In genomic region chr12:101763246-101763931, GRCh38 we compare ENCODE assay signal across 15 cellular contexts. TPM values are rescaled to one million over a fixed set of nuclear protein-coding genes. Genes with fewer than 3 reads are reported as not detected.
DNase-seq lines count a peak whose midpoint lies in the region; ATAC-seq and TF ChIP-seq lines count a peak whose summit lies in the region.
"Had no signal": no experiment of that assay in that cellular context is flagged by ENCODE, and none has a peak within 500 bp of the region (broad histone marks: within the 10 kb centered on the region; RNA-seq: fewer than 3 reads in every experiment).

No MANE protein-coding gene starts in this region.

- TF ChIP-seq CTCF in NB4 (IDR thresholded peaks at IDR 0.05; ENCODE audit: low read depth, low read length), result no peak
- TF ChIP-seq CTCF in WERI-Rb-1 (IDR thresholded peaks at IDR 0.05; ENCODE audit: low read depth, low read length), result no peak

- no peak overlapping the region for H3K27ac ChIP-seq in WERI-Rb-1

- TF ChIP-seq POLR2A in NB4 (IDR thresholded peaks at IDR 0.05; ENCODE audit: extremely low read depth, insufficient read length), result no peak

- DNase-seq in Ammon's horn (ENCODE audit: low spot score) (peak; percentile 45), NB4 (ENCODE audit: low read depth) (peak; percentile 39), naive B cell (no peak), WERI-Rb-1 (no peak), DMS153 treated with DMSO at 0.1 percent for 48 hours (lab: John Stamatoyannopoulos, UW; ENCODE audit: unreplicated experiment) (no peak)
- DNase-seq in stimulated activated CD4-positive, alpha-beta T cell treated with anti-CD3 and anti-CD28 coated beads, Interleukin-1b, Interleukin-23, amount 100 ng/mL, for 48 hours, result no peak
- no peak for DNase-seq in activated effector memory CD4-positive, alpha-beta T cell treated with Interleukin-2 at 50 U/mL for 16 hours
- DNase-seq: activated CD4-positive, alpha-beta T cell treated with anti-CD3 and anti-CD28 coated beads, Interleukin-2, amount 50 U/mL, for 1 hour; DMS53; NCI-H2227 treated with DMSO at 0.1 percent for 48 hours; OCI-M1 had no signal

- H3K4me1 Mint-ChIP-seq in naive B cell, result peaks cover 0 to 19% (median 9%) of the 10 kb centered on the region in 3 donors
- H3K4me1 Mint-ChIP-seq: brain had no signal

- H3K27me3 Mint-ChIP-seq in naive B cell, result no peaks in the 10 kb centered on the region
- H3K27me3 Mint-ChIP-seq: brain had no signal

- no peaks in the 10 kb centered on the region for H3K9me3 ChIP-seq in WERI-Rb-1 (ENCODE audit: severe bottlenecking)

- H3K9me3 Mint-ChIP-seq in naive B cell, result no peaks in the 10 kb centered on the region
- H3K9me3 Mint-ChIP-seq: brain had no signal

- H3K4me3 ChIP-seq in NB4 (ENCODE audit: low read depth, low read length) (no peak overlapping the region), WERI-Rb-1 (ENCODE audit: low read depth, low read length) (no peak overlapping the region)

- ATAC-seq in esophagus mucosa, result peak; percentile 38
- ATAC-seq in naive B cell (ENCODE audit: low read depth in 2 of 2), result peak; percentile 61 to 64

- peak overlapping the region in 5 of 6 donors; percentile 15 to 89 (median 63) for H3K27ac Mint-ChIP-seq in naive B cell

- no peaks in the 10 kb centered on the region for H3K36me3 ChIP-seq in WERI-Rb-1

- no peaks in the 10 kb centered on the region for H3K27me3 ChIP-seq in WERI-Rb-1 (ENCODE audit: insufficient read depth, low read depth, severe bottlenecking)

- peaks cover under 1 to 5% of the 10 kb centered on the region in 2 donors for H3K36me3 Mint-ChIP-seq in naive B cell

- H3K4me3 Mint-ChIP-seq in naive B cell, result no peak overlapping the region
- H3K4me3 Mint-ChIP-seq: brain had no signal

RNA-seq across cellular contexts. Expression of gene SYCP3, which starts 24.1 kb away (rescaled TPM):
- total RNA-seq in esophagus mucosa, result 0.12 TPM
- polyA plus RNA-seq in naive B cell (ENCODE audit: low read depth in 6 of 6), result 1 to 10 TPM in 1 of 6 donors, under 1 TPM in 5; 0.74 to 1.6 (median 0.78) TPM
- total RNA-seq: kidney epithelial cell, ureter had no signal

Comparison
In these comparisons a context has a peak if more than half of its experiments do, and no peak if none do; other contexts are left out.
1. DNase-seq: peak in Ammon's horn (single experiment) and NB4 (single experiment); none in naive B cell (single experiment), WERI-Rb-1 (single experiment), stimulated activated CD4-positive, alpha-beta T cell treated with anti-CD3 and anti-CD28 coated beads, Interleukin-1b, Interleukin-23, amount 100 ng/mL, for 48 hours (single experiment), activated effector memory CD4-positive, alpha-beta T cell treated with Interleukin-2 at 50 U/mL for 16 hours (single experiment) and DMS153 treated with DMSO at 0.1 percent for 48 hours (single experiment).